In the genomic region with DNA sequence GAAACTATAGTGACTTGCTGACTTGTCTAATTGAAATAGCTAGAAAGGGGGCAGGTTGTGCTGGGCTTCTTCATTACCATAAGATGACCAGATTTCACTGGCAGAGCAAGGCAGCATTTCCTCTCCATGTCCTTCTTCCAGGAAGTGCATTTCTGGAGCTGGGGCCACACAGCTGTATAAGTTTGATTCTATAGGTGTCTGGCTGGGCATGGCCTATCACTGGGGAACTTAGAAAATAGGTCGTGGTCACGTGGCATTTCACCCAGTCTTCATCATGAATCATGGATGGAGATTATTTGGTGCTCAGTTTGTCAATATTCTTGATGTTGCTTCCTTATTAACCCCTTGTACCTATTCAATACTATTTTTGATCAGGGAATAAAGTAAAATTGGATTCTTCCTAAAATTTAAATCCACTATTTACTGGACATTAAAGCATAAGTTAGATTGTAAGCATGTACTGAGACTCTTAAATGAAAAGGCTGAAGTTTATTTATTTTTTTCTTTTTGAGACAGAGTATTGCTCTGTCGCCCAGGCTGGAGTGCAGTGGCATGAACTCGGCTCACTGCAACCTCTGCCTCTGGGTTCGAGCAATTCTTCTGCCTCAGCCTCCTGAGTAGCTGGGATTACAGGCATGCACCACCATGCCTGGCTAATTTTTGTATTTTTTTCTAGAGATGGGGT, we compare ENCODE assay signal across 28 cellular contexts. TPM values are rescaled to one million over a fixed set of nuclear protein-coding genes. Genes with fewer than 3 reads are reported as not detected.
DNase-seq lines count a peak whose midpoint lies in the region; ATAC-seq and TF ChIP-seq lines count a peak whose summit lies in the region.
"Had no signal": no experiment of that assay in that cellular context is flagged by ENCODE, and none has a peak within 500 bp of the region (broad histone marks: within the 10 kb centered on the region; RNA-seq: fewer than 3 reads in every experiment).

No MANE protein-coding gene starts in this region.

- no peak overlapping the region for H3K27ac Mint-ChIP-seq in activated CD8-positive, alpha-beta T cell treated with anti-CD3 and anti-CD28 coated beads for 36 hours
- H3K27ac Mint-ChIP-seq in activated CD8-positive, alpha-beta T cell treated with anti-CD3 and anti-CD28 coated beads, Interleukin-2, amount 10 ng/mL, durations not matched to agents 7 days and 5 days, result no peak overlapping the region
- H3K27ac Mint-ChIP-seq in dendritic cell treated with granulocyte-macrophage colony-stimulating factor and Interleukin-4, amounts not matched to agents 40 ng/mL and 50 ng/mL, for 4 days, result peak overlapping the region; percentile 37
- H3K27ac Mint-ChIP-seq in stimulated activated naive B cell treated with anti-CD40 and anti-IgM and Interleukin-4, amounts not matched to agents 10 μg/mL and 1 μg/mL and 100 μg/mL, for 72 hours, result no peak overlapping the region
- H3K27ac Mint-ChIP-seq in activated CD4-positive, alpha-beta memory T cell treated with anti-CD3 and anti-CD28 coated beads for 36 hours, result no peak overlapping the region
- H3K27ac Mint-ChIP-seq: activated naive CD8-positive, alpha-beta T cell; CD4-positive, alpha-beta memory T cell; natural killer cell; stimulated activated effector memory CD8-positive, alpha-beta T cell treated with anti-CD3 and anti-CD28 coated beads, Interleukin-12 subunit alpha, Interleukin-12 subunit beta, amount 100 ng/mL, for 72 hours; T-helper 17 cell had no signal

- H3K9me3 Mint-ChIP-seq in activated CD8-positive, alpha-beta T cell treated with anti-CD3 and anti-CD28 coated beads for 36 hours, result no peaks in the 10 kb centered on the region
- H3K9me3 Mint-ChIP-seq in activated CD8-positive, alpha-beta T cell treated with anti-CD3 and anti-CD28 coated beads, Interleukin-2, amount 10 ng/mL, durations not matched to agents 7 days and 5 days (ENCODE audit: insufficient read depth), result no peaks in the 10 kb centered on the region
- no peaks in the 10 kb centered on the region for H3K9me3 Mint-ChIP-seq in dendritic cell treated with granulocyte-macrophage colony-stimulating factor and Interleukin-4, amounts not matched to agents 40 ng/mL and 50 ng/mL, for 4 days
- H3K9me3 Mint-ChIP-seq in stimulated activated naive B cell treated with anti-CD40 and anti-IgM and Interleukin-4, amounts not matched to agents 10 μg/mL and 1 μg/mL and 100 μg/mL, for 72 hours, result no peaks in the 10 kb centered on the region
- no peaks in the 10 kb centered on the region for H3K9me3 Mint-ChIP-seq in activated CD4-positive, alpha-beta memory T cell treated with anti-CD3 and anti-CD28 coated beads for 36 hours
- H3K9me3 Mint-ChIP-seq: CD4-positive, alpha-beta memory T cell; IgD-negative memory B cell; natural killer cell; stimulated activated effector memory CD8-positive, alpha-beta T cell treated with anti-CD3 and anti-CD28 coated beads, Interleukin-12 subunit alpha, Interleukin-12 subunit beta, amount 100 ng/mL, for 72 hours had no signal

- H3K4me1 Mint-ChIP-seq in activated CD8-positive, alpha-beta T cell treated with anti-CD3 and anti-CD28 coated beads for 36 hours (ENCODE audit: low read depth), result peaks cover 12% of the 10 kb centered on the region
- peaks cover 12% of the 10 kb centered on the region for H3K4me1 Mint-ChIP-seq in activated CD8-positive, alpha-beta T cell treated with anti-CD3 and anti-CD28 coated beads, Interleukin-2, amount 10 ng/mL, durations not matched to agents 7 days and 5 days (ENCODE audit: low read depth)
- H3K4me1 Mint-ChIP-seq in dendritic cell treated with granulocyte-macrophage colony-stimulating factor and Interleukin-4, amounts not matched to agents 40 ng/mL and 50 ng/mL, for 4 days (ENCODE audit: low read depth), result peaks cover 57% of the 10 kb centered on the region
- peaks cover 25 to 26% of the 10 kb centered on the region in 2 donors for H3K4me1 Mint-ChIP-seq in stimulated activated naive B cell treated with anti-CD40 and anti-IgM and Interleukin-4, amounts not matched to agents 10 μg/mL and 1 μg/mL and 100 μg/mL, for 72 hours
- H3K4me1 Mint-ChIP-seq in activated CD4-positive, alpha-beta memory T cell treated with anti-CD3 and anti-CD28 coated beads for 36 hours (ENCODE audit: low read depth), result peaks cover 4% of the 10 kb centered on the region
- H3K4me1 Mint-ChIP-seq: CD4-positive, alpha-beta memory T cell; stimulated activated effector memory CD8-positive, alpha-beta T cell treated with anti-CD3 and anti-CD28 coated beads, Interleukin-12 subunit alpha, Interleukin-12 subunit beta, amount 100 ng/mL, for 72 hours; T-helper 17 cell had no signal

- no peak for ATAC-seq in activated CD8-positive, alpha-beta T cell treated with anti-CD3 and anti-CD28 coated beads for 36 hours
- no peak for ATAC-seq in activated CD8-positive, alpha-beta T cell treated with anti-CD3 and anti-CD28 coated beads, Interleukin-2, amount 10 ng/mL, durations not matched to agents 7 days and 5 days
- ATAC-seq in stimulated activated naive B cell treated with anti-CD40 and anti-IgM and Interleukin-4, amounts not matched to agents 10 μg/mL and 1 μg/mL and 100 μg/mL, for 72 hours (replicated peaks), result peak; percentile 30 to 40
- ATAC-seq: natural killer cell; SK-N-SH treated with all-trans-retinoic acid at 6 μM for 48 hours; stimulated activated effector memory CD8-positive, alpha-beta T cell treated with anti-CD3 and anti-CD28 coated beads, Interleukin-12 subunit alpha, Interleukin-12 subunit beta, amount 100 ng/mL, for 72 hours; T-helper 17 cell had no signal

- intact Hi-C loops in activated CD8-positive, alpha-beta T cell treated with anti-CD3 and anti-CD28 coated beads for 36 hours (cut with micrococcal nuclease), result no loop called here
- intact Hi-C loops in dendritic cell treated with granulocyte-macrophage colony-stimulating factor and Interleukin-4, amounts not matched to agents 40 ng/mL and 50 ng/mL, for 4 days (cut with micrococcal nuclease), result no loop called here
- intact Hi-C loops in activated CD4-positive, alpha-beta memory T cell treated with anti-CD3 and anti-CD28 coated beads for 36 hours (cut with micrococcal nuclease), result no loop called here

- no peaks in the 10 kb centered on the region for H3K36me3 Mint-ChIP-seq in activated CD8-positive, alpha-beta T cell treated with anti-CD3 and anti-CD28 coated beads for 36 hours (ENCODE audit: low read depth)
- no peaks in the 10 kb centered on the region for H3K36me3 Mint-ChIP-seq in activated CD8-positive, alpha-beta T cell treated with anti-CD3 and anti-CD28 coated beads, Interleukin-2, amount 10 ng/mL, durations not matched to agents 7 days and 5 days (ENCODE audit: low read depth)
- H3K36me3 Mint-ChIP-seq in dendritic cell treated with granulocyte-macrophage colony-stimulating factor and Interleukin-4, amounts not matched to agents 40 ng/mL and 50 ng/mL, for 4 days (ENCODE audit: low read depth), result no peaks in the 10 kb centered on the region
- no peaks in the 10 kb centered on the region for H3K36me3 Mint-ChIP-seq in stimulated activated naive B cell treated with anti-CD40 and anti-IgM and Interleukin-4, amounts not matched to agents 10 μg/mL and 1 μg/mL and 100 μg/mL, for 72 hours
- no peaks in the 10 kb centered on the region for H3K36me3 Mint-ChIP-seq in activated CD4-positive, alpha-beta memory T cell treated with anti-CD3 and anti-CD28 coated beads for 36 hours
- H3K36me3 Mint-ChIP-seq: activated naive CD8-positive, alpha-beta T cell; CD4-positive, alpha-beta memory T cell; IgD-negative memory B cell; natural killer cell; stimulated activated effector memory CD8-positive, alpha-beta T cell treated with anti-CD3 and anti-CD28 coated beads, Interleukin-12 subunit alpha, Interleukin-12 subunit beta, amount 100 ng/mL, for 72 hours had no signal

- no peaks in the 10 kb centered on the region for H3K27me3 Mint-ChIP-seq in activated CD8-positive, alpha-beta T cell treated with anti-CD3 and anti-CD28 coated beads for 36 hours
- peaks cover 11% of the 10 kb centered on the region for H3K27me3 Mint-ChIP-seq in activated CD8-positive, alpha-beta T cell treated with anti-CD3 and anti-CD28 coated beads, Interleukin-2, amount 10 ng/mL, durations not matched to agents 7 days and 5 days (ENCODE audit: low read depth)
- peaks cover 3% of the 10 kb centered on the region for H3K27me3 Mint-ChIP-seq in dendritic cell treated with granulocyte-macrophage colony-stimulating factor and Interleukin-4, amounts not matched to agents 40 ng/mL and 50 ng/mL, for 4 days
- no peaks in the 10 kb centered on the region for H3K27me3 Mint-ChIP-seq in stimulated activated naive B cell treated with anti-CD40 and anti-IgM and Interleukin-4, amounts not matched to agents 10 μg/mL and 1 μg/mL and 100 μg/mL, for 72 hours
- H3K27me3 Mint-ChIP-seq in activated CD4-positive, alpha-beta memory T cell treated with anti-CD3 and anti-CD28 coated beads for 36 hours, result no peaks in the 10 kb centered on the region
- H3K27me3 Mint-ChIP-seq: activated naive CD8-positive, alpha-beta T cell; CD4-positive, alpha-beta memory T cell; IgD-negative memory B cell; T-helper 17 cell had no signal

- DNase-seq in activated CD8-positive, alpha-beta T cell treated with anti-CD3 and anti-CD28 coated beads for 36 hours, result peak; percentile 29
- no peak for DNase-seq in activated CD8-positive, alpha-beta T cell treated with anti-CD3 and anti-CD28 coated beads, Interleukin-2, amount 10 ng/mL, durations not matched to agents 7 days and 5 days
- DNase-seq in MV-4-11 (lab: John Stamatoyannopoulos, UW) (peak; percentile 36), erythroblast (lab: John Stamatoyannopoulos, UW) (no peak)
- no peak for DNase-seq in stimulated activated naive B cell treated with anti-CD40 and anti-IgM and Interleukin-4, amounts not matched to agents 10 μg/mL and 1 μg/mL and 100 μg/mL, for 72 hours
- no peak for DNase-seq in stimulated activated CD4-positive, alpha-beta T cell treated with anti-CD3 and anti-CD28 coated beads, Interleukin-4, amount 100 ng/mL, for 4 hours
- no peak for DNase-seq in activated CD4-positive, alpha-beta memory T cell treated with anti-CD3 and anti-CD28 coated beads for 36 hours
- DNase-seq: 8988T; activated CD8-positive, alpha-beta memory T cell treated with anti-CD3 and anti-CD28 coated beads for 24 hours; activated effector memory CD4-positive, alpha-beta T cell treated with anti-CD3 and anti-CD28 coated beads, Interleukin-2, amount 50 U/mL, for 16 hours; activated T-cell treated with anti-CD3 and anti-CD28 coated beads, Interleukin-2, amount 50 U/mL, for 1 hour; CD4-positive, alpha-beta memory T cell; central memory CD4-positive, alpha-beta T cell; hippocampal formation; lower lobe of right lung; natural killer cell; NCI-H1417; NCI-H2081; NCI-H2227 treated with DMSO at 0.1 percent for 48 hours; Right ventricle myocardium superior; stimulated activated CD4-positive, alpha-beta T cell treated with anti-CD3 and anti-CD28 coated beads, Interleukin-15, amount 100 ng/mL, for 24 hours; T-helper 17 cell; upper lobe of right lung had no signal

- POLR2A ChIA-PET in activated CD8-positive, alpha-beta T cell treated with anti-CD3 and anti-CD28 coated beads for 36 hours (lab: Charles Lee), result no interaction called here
- POLR2A ChIA-PET in activated CD8-positive, alpha-beta T cell treated with anti-CD3 and anti-CD28 coated beads, Interleukin-2, amount 10 ng/mL, durations not matched to agents 7 days and 5 days (lab: Charles Lee), result no interaction called here
- POLR2A ChIA-PET in activated CD4-positive, alpha-beta memory T cell treated with anti-CD3 and anti-CD28 coated beads for 36 hours (lab: Charles Lee), result no interaction called here

- no peak for TF ChIP-seq CTCF in activated CD8-positive, alpha-beta T cell treated with anti-CD3 and anti-CD28 coated beads for 36 hours (IDR thresholded peaks at IDR 0.05)

- CTCF ChIA-PET in activated CD8-positive, alpha-beta T cell treated with anti-CD3 and anti-CD28 coated beads for 36 hours (lab: Charles Lee), result no interaction called here
- CTCF ChIA-PET in activated CD8-positive, alpha-beta T cell treated with anti-CD3 and anti-CD28 coated beads, Interleukin-2, amount 10 ng/mL, durations not matched to agents 7 days and 5 days (lab: Charles Lee), result interaction anchor here (0.6 to 1.4 kb wide), 2 partner anchors 40 to 62 kb away, joined by 3 to 4 read pairs; no protein-coding TSS in a partner anchor
- CTCF ChIA-PET in activated CD4-positive, alpha-beta memory T cell treated with anti-CD3 and anti-CD28 coated beads for 36 hours (lab: Charles Lee), result no interaction called here

- TF ChIP-seq POLR2A in erythroblast (IDR thresholded peaks at IDR 0.05; ENCODE audit: low read length), result no peak

- no peak overlapping the region for H3K4me3 Mint-ChIP-seq in activated CD8-positive, alpha-beta T cell treated with anti-CD3 and anti-CD28 coated beads for 36 hours
- H3K4me3 Mint-ChIP-seq in activated CD8-positive, alpha-beta T cell treated with anti-CD3 and anti-CD28 coated beads, Interleukin-2, amount 10 ng/mL, durations not matched to agents 7 days and 5 days, result no peak overlapping the region
- H3K4me3 Mint-ChIP-seq in dendritic cell treated with granulocyte-macrophage colony-stimulating factor and Interleukin-4, amounts not matched to agents 40 ng/mL and 50 ng/mL, for 4 days, result no peak overlapping the region
- H3K4me3 Mint-ChIP-seq in stimulated activated naive B cell treated with anti-CD40 and anti-IgM and Interleukin-4, amounts not matched to agents 10 μg/mL and 1 μg/mL and 100 μg/mL, for 72 hours, result no peak overlapping the region
- no peak overlapping the region for H3K4me3 Mint-ChIP-seq in activated CD4-positive, alpha-beta memory T cell treated with anti-CD3 and anti-CD28 coated beads for 36 hours
- H3K4me3 Mint-ChIP-seq: activated naive CD8-positive, alpha-beta T cell; CD4-positive, alpha-beta memory T cell; natural killer cell; stimulated activated effector memory CD8-positive, alpha-beta T cell treated with anti-CD3 and anti-CD28 coated beads, Interleukin-12 subunit alpha, Interleukin-12 subunit beta, amount 100 ng/mL, for 72 hours; T-helper 17 cell had no signal

RNA-seq across cellular contexts. Expression of a gene that starts 49.5 kb away (rescaled TPM):
- 10 to 100 TPM; 11.4 to 12.2 TPM for total RNA-seq in activated CD8-positive, alpha-beta T cell treated with anti-CD3 and anti-CD28 coated beads for 36 hours
- total RNA-seq in activated CD8-positive, alpha-beta T cell treated with anti-CD3 and anti-CD28 coated beads, Interleukin-2, amount 10 ng/mL, durations not matched to agents 7 days and 5 days, result 10 to 100 TPM; 18.6 to 19.9 TPM
- 10 to 100 TPM; 22.3 to 24.1 TPM for total RNA-seq in activated CD4-positive, alpha-beta memory T cell treated with anti-CD3 and anti-CD28 coated beads for 36 hours

Comparison
In these comparisons a context has a peak if more than half of its experiments do, and no peak if none do; other contexts are left out.
1. DNase-seq: peak in activated CD8-positive, alpha-beta T cell treated with anti-CD3 and anti-CD28 coated beads for 36 hours (single experiment) and MV-4-11 (single experiment); none in activated CD8-positive, alpha-beta T cell treated with anti-CD3 and anti-CD28 coated beads, Interleukin-2, amount 10 ng/mL, durations not matched to agents 7 days and 5 days (single experiment), stimulated activated naive B cell treated with anti-CD40 and anti-IgM and Interleukin-4, amounts not matched to agents 10 μg/mL and 1 μg/mL and 100 μg/mL, for 72 hours (single experiment), erythroblast (0 of 2), stimulated activated CD4-positive, alpha-beta T cell treated with anti-CD3 and anti-CD28 coated beads, Interleukin-4, amount 100 ng/mL, for 4 hours (0 of 2) and activated CD4-positive, alpha-beta memory T cell treated with anti-CD3 and anti-CD28 coated beads for 36 hours (single experiment).
2. ATAC-seq: peak in stimulated activated naive B cell treated with anti-CD40 and anti-IgM and Interleukin-4, amounts not matched to agents 10 μg/mL and 1 μg/mL and 100 μg/mL, for 72 hours (2 of 2); none in activated CD8-positive, alpha-beta T cell treated with anti-CD3 and anti-CD28 coated beads for 36 hours (single experiment) and activated CD8-positive, alpha-beta T cell treated with anti-CD3 and anti-CD28 coated beads, Interleukin-2, amount 10 ng/mL, durations not matched to agents 7 days and 5 days (single experiment).